ENCODE assay signal across 22 cellular contexts in the genomic region with DNA sequence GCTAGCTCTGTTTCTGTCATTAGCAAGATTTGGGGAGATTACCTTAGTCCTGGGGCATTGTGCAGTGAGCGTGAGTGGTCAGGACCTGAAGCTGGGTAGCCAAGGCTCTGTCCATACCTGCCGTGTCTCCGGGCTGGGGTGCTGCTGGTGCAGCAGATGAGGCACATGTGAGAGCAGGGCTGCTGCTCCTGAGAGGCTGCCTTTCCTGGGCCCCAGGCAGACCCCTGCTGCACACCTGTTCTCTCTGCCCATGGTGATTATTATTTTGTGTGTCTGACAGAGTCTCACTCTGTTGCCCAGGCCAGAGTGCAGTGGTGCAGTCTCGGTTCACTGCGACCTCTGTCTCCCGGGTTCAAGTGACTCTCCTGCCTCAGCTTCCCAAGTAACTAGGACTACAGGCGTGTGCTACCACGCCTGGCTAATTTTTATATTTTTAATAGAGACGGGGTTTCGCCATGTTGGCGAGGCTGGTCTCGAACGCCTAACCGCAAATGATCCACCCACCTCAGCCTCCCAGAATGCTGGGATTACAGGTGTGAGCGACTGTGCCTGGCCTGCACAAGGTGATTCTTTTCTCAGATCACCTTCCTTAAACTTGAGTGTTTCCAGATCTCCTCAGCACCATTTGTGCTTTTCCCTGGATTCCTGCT. TPM values are rescaled to one million over a fixed set of nuclear protein-coding genes. Genes with fewer than 3 reads are reported as not detected.
"Had no signal": no experiment of that assay in that cellular context is flagged by ENCODE, and none has a peak within 500 bp of the region (broad histone marks: within the 10 kb centered on the region; RNA-seq: fewer than 3 reads in every experiment).

No MANE protein-coding gene starts in this region.

- H3K36me3 ChIP-seq: cardiac muscle cell, WERI-Rb-1 had no signal

- DNase-seq: activated CD4-positive, alpha-beta T cell treated with anti-CD3 and anti-CD28 coated beads for 36 hours; activated CD4-positive, alpha-beta T cell treated with anti-CD3 and anti-CD28 coated beads, Interleukin-2, amount 50 U/mL, for 48 hours; activated naive CD8-positive, alpha-beta T cell treated with anti-CD3 and anti-CD28 coated beads for 36 hours; amniotic stem cell; endodermal cell; foreskin keratinocyte; hippocampal formation; left cardiac atrium; midbrain; small intestine; stimulated activated CD4-positive, alpha-beta T cell treated with anti-CD3 and anti-CD28 coated beads, Interleukin-4, amount 100 ng/mL, for 24 hours; SW 1271; T-helper 2 cell; thyroid gland; WERI-Rb-1 had no signal

- ATAC-seq: activated CD4-positive, alpha-beta T cell treated with anti-CD3 and anti-CD28 coated beads for 36 hours; foreskin keratinocyte; left cardiac atrium had no signal

- H3K27ac ChIP-seq: cardiac muscle cell, dorsolateral prefrontal cortex, foreskin keratinocyte, right atrium auricular region, thyroid gland, WERI-Rb-1 had no signal

- H3K4me3 ChIP-seq: cardiac muscle cell, dorsolateral prefrontal cortex, lung, right atrium auricular region, thyroid gland had no signal

- H3K4me1 ChIP-seq: foreskin keratinocyte, right atrium auricular region, thyroid gland had no signal

- H3K9me3 ChIP-seq: right atrium auricular region, thyroid gland had no signal

- H3K27me3 ChIP-seq: cardiac muscle cell, foreskin keratinocyte, right atrium auricular region, thyroid gland had no signal

- FAIRE-seq: islet of Langerhans, small intestine, urothelium cell line had no signal

RNA-seq across cellular contexts. Expression of a gene that starts 36.8 kb away (rescaled TPM):
- total RNA-seq: cardiac muscle cell, endodermal cell, foreskin keratinocyte, progenitor cell of endocrine pancreas had no signal
- polyA plus RNA-seq: cardiac muscle cell, foreskin keratinocyte had no signal
